In genomic region chr1:19414490-19414889, GRCh38 we compare ENCODE assay signal across 10 cellular contexts.
A peak's percentile ranks its signal among the peaks of the same experiment; 100 is the strongest.
DNase-seq lines count a peak whose midpoint lies in the region; ATAC-seq and TF ChIP-seq lines count a peak whose summit lies in the region.
"Had no signal": no experiment of that assay in that cellular context is flagged by ENCODE, and none has a peak within 500 bp of the region (broad histone marks: within the 10 kb centered on the region; RNA-seq: fewer than 3 reads in every experiment).

No MANE protein-coding gene starts in this region.

- TF ChIP-seq CTCF in Peyer's patch (IDR thresholded peaks at IDR 0.05) (no peak), dorsolateral prefrontal cortex (IDR thresholded peaks at IDR 0.05 in 54 of 56, conservative IDR thresholded peaks at IDR 0.05 in 2 of 56; ENCODE audit: low read depth in 1 of 56, partially characterized antibody in 56 of 56) (no peak), mucosa of descending colon (IDR thresholded peaks at IDR 0.05) (no peak)

- H3K4me1 ChIP-seq in Peyer's patch = peaks cover 0 to 33% (median 4%) of the 10 kb centered on the region in 4 donors
- peaks cover 10% of the 10 kb centered on the region for H3K4me1 ChIP-seq in mucosa of descending colon (ENCODE audit: low read depth)

- intact Hi-C loops in dorsolateral prefrontal cortex (cut with DNase I) (no loop called here), mucosa of descending colon (cut with DNase I, micrococcal nuclease) (no loop called here)

- ATAC-seq in mucosa of descending colon (peak; percentile 36), GM21381 (IDR thresholded peaks at IDR 0.05; ENCODE audit: unreplicated experiment) (no peak), HG02759 (IDR thresholded peaks at IDR 0.05; ENCODE audit: unreplicated experiment) (no peak)

- H3K27me3 ChIP-seq in Peyer's patch = no peaks in the 10 kb centered on the region
- H3K27me3 ChIP-seq in dorsolateral prefrontal cortex = no peaks in the 10 kb centered on the region

- H3K9me3 ChIP-seq in Peyer's patch (no peaks in the 10 kb centered on the region), mucosa of descending colon (no peaks in the 10 kb centered on the region)

- H3K27ac ChIP-seq in Peyer's patch (peak overlapping the region in 3 of 4 donors; percentile 22 to 71 (median 64)), dorsolateral prefrontal cortex (peak overlapping the region in 57 of 59 donors; percentile 7 to 88 (median 69))

- no peak for TF ChIP-seq POLR2A in Peyer's patch (IDR thresholded peaks at IDR 0.05)

- H3K36me3 ChIP-seq in Peyer's patch (peaks cover 0 to 21% (median 0%) of the 10 kb centered on the region in 3 donors), mucosa of descending colon (ENCODE audit: low read depth) (no peaks in the 10 kb centered on the region)

- DNase-seq in Peyer's patch (no peak), dorsolateral prefrontal cortex (peak in 1 of 10 donors; percentile 23), mucosa of descending colon (no peak), superior temporal gyrus (ENCODE audit: extremely low spot score) (peak; percentile 67), glomerular visceral epithelial cell (ENCODE audit: extremely low spot score) (no peak), GM19240 (ENCODE audit: insufficient read length, low spot score) (no peak)
- DNase-seq: effector CD8-positive, alpha-beta T cell; NCI-H187 treated with DMSO at 0.1 percent for 48 hours had no signal

- H3K4me3 ChIP-seq in Peyer's patch (no peak overlapping the region), dorsolateral prefrontal cortex (no peak overlapping the region), mucosa of descending colon (no peak overlapping the region)
